15 cellular contexts compared by ENCODE assay signal in genomic region chr19:34370117-34370516, GRCh38.
"Had no signal": no experiment of that assay in that cellular context is flagged by ENCODE, and none has a peak within 500 bp of the region (broad histone marks: within the 10 kb centered on the region; RNA-seq: fewer than 3 reads in every experiment).

No MANE protein-coding gene starts in this region.

- ATAC-seq: activated CD4-positive, CD25-positive, alpha-beta regulatory T cell treated with anti-CD3 and anti-CD28 coated beads, Interleukin-2, amount 50 U/mL, for 24 hours; activated T-cell treated with anti-CD3 and anti-CD28 coated beads, Interleukin-2, amount 50 U/mL, for 72 hours had no signal

- FAIRE-seq: colon had no signal

- H3K36me3 ChIP-seq: ovary had no signal

- H3K27ac ChIP-seq: hepatocyte, ovary, SJSA1, tibial artery had no signal

- DNase-seq: activated CD4-positive, alpha-beta T cell treated with anti-CD3 and anti-CD28 coated beads, Interleukin-2, amount 50 U/mL, for 4 hours; activated naive CD4-positive, alpha-beta T cell; activated T-cell treated with anti-CD3 and anti-CD28 coated beads, Interleukin-2, amount 50 U/mL, for 72 hours; erythroblast; islet precursor cell; ovary; stimulated activated CD4-positive, alpha-beta T cell treated with anti-CD3 and anti-CD28 coated beads, Interleukin-15, amount 100 ng/mL, for 24 hours; stimulated activated CD4-positive, alpha-beta T cell treated with anti-CD3 and anti-CD28 coated beads, Interleukin-4, amount 100 ng/mL, for 1 hour; stimulated activated naive CD4-positive, alpha-beta T cell; T-helper 9 cell; tibial artery had no signal

- H3K4me3 ChIP-seq: hepatocyte, ovary, SJSA1, tibial artery had no signal

- H3K27me3 ChIP-seq: hepatocyte, ovary, SJSA1, tibial artery had no signal

- H3K4me2 ChIP-seq: hepatocyte had no signal

- H3K9me3 ChIP-seq: ovary, tibial artery had no signal

- H2AFZ ChIP-seq: hepatocyte had no signal
